28 cellular contexts compared by ENCODE assay signal in genomic region chr3:149217347-149217746, GRCh38. TPM values are rescaled to one million over a fixed set of nuclear protein-coding genes. Genes with fewer than 3 reads are reported as not detected.
"Had no signal": no experiment of that assay in that cellular context is flagged by ENCODE, and none has a peak within 500 bp of the region (broad histone marks: within the 10 kb centered on the region; RNA-seq: fewer than 3 reads in every experiment).

No MANE protein-coding gene starts in this region.

- H3K4me1 Mint-ChIP-seq: naive thymus-derived CD4-positive, alpha-beta T cell had no signal

- H3K79me2 ChIP-seq: parathyroid adenoma had no signal

- H3K9me3 ChIP-seq: gastrocnemius medialis, stomach, thyroid gland, vagina had no signal

- H3K36me3 Mint-ChIP-seq: naive thymus-derived CD4-positive, alpha-beta T cell; neural progenitor cell had no signal

- H3K27ac Mint-ChIP-seq: dendritic cell treated with granulocyte-macrophage colony-stimulating factor and Interleukin-4, amounts not matched to agents 40 ng/mL and 50 ng/mL, for 4 days; endodermal cell; naive thymus-derived CD4-positive, alpha-beta T cell; nephron; neural progenitor cell; progenitor cell of endocrine pancreas had no signal

- H3K27me3 Mint-ChIP-seq: dendritic cell treated with granulocyte-macrophage colony-stimulating factor and Interleukin-4, amounts not matched to agents 40 ng/mL and 50 ng/mL, for 4 days; progenitor cell of endocrine pancreas had no signal

- H3K4me3 Mint-ChIP-seq: dendritic cell treated with granulocyte-macrophage colony-stimulating factor and Interleukin-4, amounts not matched to agents 40 ng/mL and 50 ng/mL, for 4 days; endodermal cell; naive thymus-derived CD4-positive, alpha-beta T cell; nephron; neural progenitor cell had no signal

- H3K27ac ChIP-seq: epithelial cell of prostate, gastrocnemius medialis, neural progenitor cell, parathyroid adenoma, stomach, thyroid gland, vagina had no signal

- H3K9ac ChIP-seq: neural progenitor cell, parathyroid adenoma had no signal

- H3K27me3 ChIP-seq: gastrocnemius medialis, neural progenitor cell, stomach, thyroid gland, vagina had no signal

- H3K4me1 ChIP-seq: parathyroid adenoma had no signal

- DNase-seq: effector CD8-positive, alpha-beta T cell; endodermal cell; foreskin fibroblast; gastrocnemius medialis; head of caudate nucleus; mesendoderm; midbrain; naive thymus-derived CD4-positive, alpha-beta T cell; stimulated activated CD4-positive, alpha-beta T cell treated with anti-CD3 and anti-CD28 coated beads, Interleukin-12 subunit alpha, Interleukin-12 subunit beta, amount 100 ng/mL, for 4 hours; stimulated activated CD4-positive, alpha-beta T cell treated with anti-CD3 and anti-CD28 coated beads, Interleukin-1b, Interleukin-23, amount 100 ng/mL, for 48 hours; stimulated activated CD4-positive, alpha-beta T cell treated with anti-CD3 and anti-CD28 coated beads, Interleukin-4, amount 100 ng/mL, for 1 hour; stimulated activated CD8-positive, alpha-beta memory T cell treated with anti-CD3 and anti-CD28 coated beads, Interleukin-4, amount 100 ng/mL, for 48 hours; stimulated activated naive CD4-positive, alpha-beta T cell treated with Interleukin-2 at 50 U/mL for 16 hours; stomach; thyroid gland; trophoblast cell had no signal

- H2AFZ ChIP-seq: neural progenitor cell, parathyroid adenoma had no signal

- H3K36me3 ChIP-seq: gastrocnemius medialis, neural progenitor cell, stomach, thyroid gland, vagina had no signal

- ATAC-seq: esophagus mucosa; gastrocnemius medialis; naive thymus-derived CD4-positive, alpha-beta T cell; sciatic nerve had no signal

- FAIRE-seq: keratinocyte had no signal

- H3K9me3 Mint-ChIP-seq: dendritic cell treated with granulocyte-macrophage colony-stimulating factor and Interleukin-4, amounts not matched to agents 40 ng/mL and 50 ng/mL, for 4 days; nephron had no signal

- H3K4me2 ChIP-seq: neural progenitor cell, smooth muscle cell had no signal

- H3K4me3 ChIP-seq: gastrocnemius medialis, neural progenitor cell, smooth muscle cell, stomach, thyroid gland, vagina had no signal

RNA-seq across cellular contexts. Expression of gene CP, which starts 4.3 kb away (rescaled TPM):
- total RNA-seq: glomerular endothelial cell had no signal
- polyA plus RNA-seq: smooth muscle cell had no signal
